ENCODE assay signal across 8 cellular contexts in the genomic region with DNA sequence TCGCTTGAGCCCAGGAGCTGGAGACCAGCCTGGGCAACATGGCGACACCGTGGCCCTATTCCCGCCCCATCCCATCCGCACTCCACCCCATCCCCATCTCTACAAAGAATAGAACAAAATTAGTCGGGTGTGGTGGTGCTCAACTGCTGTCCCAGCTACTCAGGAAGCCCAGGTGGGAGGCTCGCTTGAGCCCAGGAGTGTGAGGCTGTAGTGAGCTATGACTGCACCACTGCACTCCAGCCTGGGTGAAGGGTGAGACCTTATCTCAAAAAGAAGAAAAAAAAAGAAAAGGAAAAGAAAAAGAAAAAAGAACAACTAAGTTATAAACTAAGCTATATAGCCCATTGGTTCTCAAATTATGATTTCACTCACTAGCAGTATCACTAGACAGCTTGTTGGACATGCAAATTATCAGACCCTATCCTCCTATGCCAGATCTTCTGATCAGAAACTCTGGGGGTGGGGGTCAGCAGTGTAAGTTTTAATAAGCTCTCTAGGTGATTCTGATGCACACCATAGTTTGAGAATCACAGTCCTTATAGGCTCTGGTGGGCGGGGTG. TPM values are rescaled to one million over a fixed set of nuclear protein-coding genes. Genes with fewer than 3 reads are reported as not detected.
DNase-seq lines count a peak whose midpoint lies in the region; ATAC-seq, FAIRE-seq and TF ChIP-seq lines count a peak whose summit lies in the region.

No MANE protein-coding gene starts in this region.

- peak; percentile 55 for DNase-seq in OCI-M1 (lab: John Stamatoyannopoulos, UW)
- no peak for DNase-seq in epithelial cell of prostate (ENCODE audit: low read depth, low spot score)
- no peak for DNase-seq in gastrocnemius medialis
- DNase-seq in small intestine = no peak
- no peak for DNase-seq in lower leg skin (ENCODE audit: low spot score in 2 of 2)
- no peak for DNase-seq in activated CD4-positive, alpha-beta T cell treated with anti-CD3 and anti-CD28 coated beads for 4 hours

- intact Hi-C loops in gastrocnemius medialis (cut with DNase I; ENCODE audit: low total_unique reads) = loop anchor here (2.0 to 5.0 kb wide), 2 partner anchors 60 to 165 kb away; a partner anchor contains a TSS
- intact Hi-C loops in lower leg skin (cut with DNase I; ENCODE audit: low total_unique reads) = no loop called here

- in situ Hi-C loops in gastrocnemius medialis (cut with MboI; ENCODE audit: low sequenced_read_pairs in 4 of 4) = no loop called here

- H3K27ac ChIP-seq in epithelial cell of prostate (peak overlapping the region; percentile 77), gastrocnemius medialis (peak overlapping the region; percentile 92 to 96 (median 94)), small intestine (ENCODE audit: low read depth in 1 of 2, low read length in 1 of 2) (no peak overlapping the region)

- H3K36me3 ChIP-seq in gastrocnemius medialis (no peaks in the 10 kb centered on the region), small intestine (ENCODE audit: control insufficient read depth in 2 of 2, insufficient read depth in 2 of 2, low read length in 2 of 2) (no peaks in the 10 kb centered on the region)

- H3K4me1 ChIP-seq in gastrocnemius medialis (peaks cover 32 to 35% of the 10 kb centered on the region in 2 donors), small intestine (ENCODE audit: control insufficient read depth in 2 of 2, insufficient read depth in 1 of 2, low read depth in 1 of 2, low read length in 1 of 2) (peaks cover 6 to 7% of the 10 kb centered on the region in 2 donors)

- peak overlapping the region; percentile 86 to 91 (median 88) for H3K4me3 ChIP-seq in gastrocnemius medialis
- H3K4me3 ChIP-seq in small intestine (ENCODE audit: low read depth in 1 of 2, low read length in 2 of 2) = peak overlapping the region in 1 of 2 donors; percentile 8
- H3K4me3 ChIP-seq in lower leg skin (ENCODE audit: low read depth, poor library complexity, severe bottlenecking) = no peak overlapping the region

- ATAC-seq in GM21447 (IDR thresholded peaks at IDR 0.05; ENCODE audit: unreplicated experiment) = peak; percentile 1
- no peak for ATAC-seq in gastrocnemius medialis
- ATAC-seq in GM19452 (IDR thresholded peaks at IDR 0.05; ENCODE audit: unreplicated experiment) = no peak

- no peaks in the 10 kb centered on the region for H3K27me3 ChIP-seq in gastrocnemius medialis
- no peaks in the 10 kb centered on the region for H3K27me3 ChIP-seq in small intestine (ENCODE audit: control insufficient read depth in 2 of 2, insufficient read depth in 2 of 2, low read length in 2 of 2)

- H3K9me3 ChIP-seq in gastrocnemius medialis = no peaks in the 10 kb centered on the region
- H3K9me3 ChIP-seq in small intestine (ENCODE audit: control insufficient read depth, low read depth) = no peaks in the 10 kb centered on the region

- WGBS in small intestine, 3 donors = 37 to 63% (median 46%) methylated on average over 8 of the region's 8 CpGs
- 53 to 56% methylated on average over 8 of the region's 8 CpGs for WGBS in lower leg skin, 2 donors

- TF ChIP-seq CTCF in gastrocnemius medialis (IDR thresholded peaks at IDR 0.05 in 4 of 5, conservative IDR thresholded peaks at IDR 0.05 in 1 of 5) = no peak
- TF ChIP-seq CTCF in lower leg skin (IDR thresholded peaks at IDR 0.05) = no peak

- no peak for FAIRE-seq in small intestine (lab: Jason Lieb, UNC)

- TF ChIP-seq POLR2A in gastrocnemius medialis (IDR thresholded peaks at IDR 0.05) (no peak), lower leg skin (IDR thresholded peaks at IDR 0.05) (no peak)

RNA-seq across cellular contexts. Expression of a gene that starts 0.5 kb away (rescaled TPM):
- total RNA-seq in gastrocnemius medialis (10 to 100 TPM; 32.9 to 55.2 (median 52.0) TPM), lower leg skin (10 to 100 TPM; 40.7 to 59.3 (median 45.9) TPM)
- polyA plus RNA-seq in small intestine = 10 to 100 TPM; 12.0 to 18.3 (median 15.1) TPM

RNA-seq across cellular contexts. Expression of a gene that starts 59.4 kb away (rescaled TPM):
- total RNA-seq in gastrocnemius medialis (100 to 1,000 TPM in 2 of 4 donors, 10 to 100 TPM in 2; 81.7 to 110 (median 98.6) TPM), lower leg skin (10 to 100 TPM; 42.2 to 83.3 (median 56.0) TPM)
- polyA plus RNA-seq in small intestine = 100 to 1,000 TPM in 1 of 3 donors, 10 to 100 TPM in 2; 81.0 to 163 (median 92.1) TPM

Comparison
In these comparisons a context has a peak if more than half of its experiments do, and no peak if none do; other contexts are left out.
1. H3K27ac ChIP-seq: peak in epithelial cell of prostate (single experiment) and gastrocnemius medialis (4 of 4); none in small intestine (0 of 2).